Comparison of ENCODE assay signal across 8 cellular contexts in genomic region chr9:34638138-34638445, GRCh38. TPM values are rescaled to one million over a fixed set of nuclear protein-coding genes. Genes with fewer than 3 reads are reported as not detected.
DNase-seq lines count a peak whose midpoint lies in the region; ATAC-seq, FAIRE-seq and TF ChIP-seq lines count a peak whose summit lies in the region.

No MANE protein-coding gene starts in this region.

- dilution Hi-C loops in IMR-90 (cut with HindIII; ENCODE audit: low sequenced_read_pairs, unreplicated experiment) = no loop called here

- no peak for TF ChIP-seq EP300 in A549 (IDR thresholded peaks at IDR 0.05)

- H3K14ac ChIP-seq in IMR-90 (replicated peaks; ENCODE audit: low read depth, low read length) = peak overlapping the region; percentile 91

- peaks cover 13 to 36% of the 10 kb centered on the region in 2 experiments for H3K79me1 ChIP-seq in IMR-90 (ENCODE audit: low read depth in 1 of 2, low read length in 2 of 2)

- no peaks in the 10 kb centered on the region for H3K9me3 Mint-ChIP-seq in chondrocyte (ENCODE audit: low read depth)

- intact Hi-C loops in IMR-90 (cut with micrococcal nuclease) = no loop called here

- H2BK15ac ChIP-seq in IMR-90 (ENCODE audit: low read depth, low read length) = no peak overlapping the region

- POLR2A ChIA-PET in A549 (lab: Yijun Ruan, JAX) = interaction anchor here (0.9 to 2.3 kb wide), 6 partner anchors 9 to 441 kb away, joined by 3 to 17 read pairs (median 6); partner anchors contain the start of genes DCTN3, FANCG, GALT and IL11RA
- POLR2A ChIA-PET in IMR-90 (lab: Charles Lee; ENCODE audit: unreplicated experiment) = interaction anchor here (2.0 kb wide), 1 partner anchor 9 kb away, joined by 10 read pairs; the partner anchor contains the start of gene GALT

- 0 out of 6 replicates have a peak, but pooled peaks of 1 of the 2 experiments have one; percentile 1 for ATAC-seq in A549
- ATAC-seq in IMR-90 (ENCODE audit: low read depth) = no peak
- ATAC-seq in HG02610 (IDR thresholded peaks at IDR 0.05; ENCODE audit: unreplicated experiment) = no peak
- no peak for ATAC-seq in GM21529 (IDR thresholded peaks at IDR 0.05; ENCODE audit: unreplicated experiment)

- H2BK120ac ChIP-seq in IMR-90 (ENCODE audit: low read depth, low read length) = peak overlapping the region; percentile 81

- H3K4me3 ChIP-seq in A549 = peak overlapping the region; percentile 73
- H3K4me3 ChIP-seq in IMR-90 (ENCODE audit: insufficient read depth, low read depth, low read length) = peak overlapping the region; percentile 84
- peak overlapping the region; percentile 76 to 80 for H3K4me3 ChIP-seq in muscle layer of colon (ENCODE audit: low read depth in 1 of 2, low read length in 2 of 2)

- H2BK5ac ChIP-seq in IMR-90 (ENCODE audit: low read depth, low read length, poor library complexity, severe bottlenecking) = peak overlapping the region; percentile 71

- no peaks in the 10 kb centered on the region for H3K27me3 ChIP-seq in IMR-90 (ENCODE audit: control insufficient read depth, insufficient read depth, low read length)
- no peaks in the 10 kb centered on the region for H3K27me3 ChIP-seq in muscle layer of colon (ENCODE audit: control insufficient read depth in 1 of 2, insufficient read depth in 2 of 2, low read length in 2 of 2)

- H3K36me3 ChIP-seq in IMR-90 (ENCODE audit: control insufficient read depth, insufficient read depth, low read length) (peaks cover 6% of the 10 kb centered on the region), muscle layer of colon (ENCODE audit: insufficient read depth, low read length) (peaks cover 6% of the 10 kb centered on the region)

- H4K20me1 ChIP-seq in IMR-90 (ENCODE audit: insufficient read depth, low read length) = peaks cover 9% of the 10 kb centered on the region; the same call in 1 of the 2 replicates

- H3K56ac ChIP-seq in IMR-90 (ENCODE audit: extremely low read depth, insufficient read depth, low read length) = 0 out of 2 replicates have a peak overlapping the region, but pooled peaks have one; percentile 27

- peak overlapping the region; percentile 96 for H2AK5ac ChIP-seq in IMR-90 (ENCODE audit: low read depth, low read length)

- in situ Hi-C loops in IMR-90 (cut with MboI; ENCODE audit: low sequenced_read_pairs) = no loop called here

- H4K91ac ChIP-seq in IMR-90 (ENCODE audit: insufficient read depth, low read depth, low read length) = peak overlapping the region; percentile 85

- H3K4me1 Mint-ChIP-seq in chondrocyte (ENCODE audit: low read depth) = peaks cover 36% of the 10 kb centered on the region

- peak overlapping the region; percentile 80 for H3K27ac Mint-ChIP-seq in chondrocyte (ENCODE audit: unreplicated experiment)

- H3K9me1 ChIP-seq in IMR-90 (ENCODE audit: insufficient read depth, low read length) = peaks cover 13% of the 10 kb centered on the region; the same call in 1 of the 2 replicates

- DNase-seq in A549 (ENCODE audit: low read depth in 1 of 2, low spot score in 1 of 2) (no peak), IMR-90 (no peak), chondrocyte (ENCODE audit: low spot score) (no peak), NCI-H146 (lab: John Stamatoyannopoulos, UW) (no peak)
- no peak for DNase-seq in stimulated activated CD4-positive, alpha-beta T cell treated with anti-CD3 and anti-CD28 coated beads, Interleukin-1b, Interleukin-23, amount 100 ng/mL, for 48 hours

- TF ChIP-seq RAD21 in A549 (conservative IDR thresholded peaks at IDR 0.05 in 1 of 2, IDR thresholded peaks at IDR 0.05 in 1 of 2) = no peak
- no peak for TF ChIP-seq RAD21 in IMR-90 (IDR thresholded peaks at IDR 0.05; ENCODE audit: low read length)

- BruUV-seq in IMR-90 (replicated peaks; lab: Mats Ljungman, UMichigan) = no TSS peak

- H3K4me1 ChIP-seq in A549 (peaks cover 26% of the 10 kb centered on the region; the same call in 2 of the 3 replicates), IMR-90 (ENCODE audit: control insufficient read depth, insufficient read depth, low read length) (peaks cover 4% of the 10 kb centered on the region), muscle layer of colon (ENCODE audit: insufficient read depth, low read length) (peaks cover 31% of the 10 kb centered on the region)

- H3K4me2 ChIP-seq in A549 (peak overlapping the region; percentile 93), IMR-90 (ENCODE audit: low read depth, low read length) (peak overlapping the region; percentile 87)

- H3K9me3 ChIP-seq in A549 (no peaks in the 10 kb centered on the region), IMR-90 (ENCODE audit: control insufficient read depth, insufficient read depth, low read length) (no peaks in the 10 kb centered on the region), muscle layer of colon (ENCODE audit: low read length) (no peaks in the 10 kb centered on the region)

- peak overlapping the region; percentile 70 for H3K9ac ChIP-seq in IMR-90 (ENCODE audit: low read depth, low read length)
- peak overlapping the region; percentile 88 for H3K9ac ChIP-seq in muscle layer of colon (ENCODE audit: low read length)

- peak overlapping the region; percentile 97 for H2AFZ ChIP-seq in IMR-90 (replicated peaks; ENCODE audit: low read length, poor library complexity)

- CTCF ChIA-PET in A549 (lab: Yijun Ruan, JAX) (interaction anchor here (1.2 to 22.6 kb wide), 8 partner anchors 9 to 138 kb away, joined by 3 to 429 read pairs (median 56); partner anchors contain the start of genes ARID3C, CCL27, DCTN3 and GALT), IMR-90 (lab: Yijun Ruan, JAX) (interaction anchor here (0.6 kb wide), 1 partner anchor 9 kb away, joined by 3 read pairs; the partner anchor contains the start of gene GALT)

- peak overlapping the region; percentile 96 to 99 for H4K8ac ChIP-seq in IMR-90 (ENCODE audit: low read depth in 2 of 2, low read length in 2 of 2)

- no peak for TF ChIP-seq CTCF in A549 (IDR thresholded peaks at IDR 0.05)
- no peak for TF ChIP-seq CTCF in IMR-90 (conservative IDR thresholded peaks at IDR 0.05; ENCODE audit: low read depth, low read length)
- no peak for TF ChIP-seq CTCF in chondrocyte (IDR thresholded peaks at IDR 0.05)

- H2AK9ac ChIP-seq in IMR-90 (replicated peaks; ENCODE audit: low read depth, low read length, poor library complexity) = peak overlapping the region; percentile 63

- no peak overlapping the region; the same call in 1 of the 2 replicates for H2BK20ac ChIP-seq in IMR-90 (ENCODE audit: low read depth, low read length)

- H3K4ac ChIP-seq in IMR-90 (ENCODE audit: low read depth, low read length) = peak overlapping the region; percentile 90

- H3K27me3 Mint-ChIP-seq in chondrocyte (ENCODE audit: low read depth) = no peaks in the 10 kb centered on the region

- peaks cover 2% of the 10 kb centered on the region for H3K36me3 Mint-ChIP-seq in chondrocyte (ENCODE audit: low read depth)

- H3K27ac ChIP-seq in A549 = peak overlapping the region; percentile 88 to 95
- H3K27ac ChIP-seq in IMR-90 (ENCODE audit: insufficient read depth, low read length) = peak overlapping the region; percentile 81
- peak overlapping the region; percentile 93 for H3K27ac ChIP-seq in muscle layer of colon (ENCODE audit: low read depth, low read length)

- peak overlapping the region; percentile 93 for H4K5ac ChIP-seq in IMR-90 (ENCODE audit: low read depth, low read length)

- H3K18ac ChIP-seq in IMR-90 (ENCODE audit: low read depth, low read length) = no peak overlapping the region; the same call in 1 of the 2 replicates

- peak overlapping the region; percentile 88 for H3K4me3 Mint-ChIP-seq in chondrocyte (ENCODE audit: unreplicated experiment)

- no peak for FAIRE-seq in A549 (lab: Jason Lieb, UNC)

- TF ChIP-seq POLR2A in A549 (IDR thresholded peaks at IDR 0.05; ENCODE audit: low read length) (no peak), IMR-90 (IDR thresholded peaks at IDR 0.05; ENCODE audit: low read depth, low read length) (no peak)

- H3K23ac ChIP-seq in IMR-90 (ENCODE audit: low read depth, low read length) = peak overlapping the region; percentile 30

- WGBS in A549 (ENCODE audit: missing lambda C conversion rate) = 35% methylated on average over 7 of the region's 7 CpGs
- WGBS in IMR-90 (ENCODE audit: extremely low coverage in 2 of 2, insufficient read length in 1 of 2), 2 experiments = 4% methylated on average over 4 of the region's 7 CpGs; no CpG with 5 or more reads in 1 of the 2 experiments

RNA-seq across cellular contexts. Expression of gene SIGMAR1, which starts 0.5 kb away (rescaled TPM):
- polyA plus RNA-seq in A549 (2011; rRNA removed) (64.6 and 95.4 TPM in 2 replicates), A549 (2017; fragmentation: RNase III; extraction: RNeasy Plus Mini Kit Qiagen cat#74134 plus additional on column Dnase treatment) (141 to 150 TPM (median 147 TPM) in 3 replicates), IMR-90 (2012; rRNA removed) (88.9 and 93.1 TPM in 2 replicates)
- 151 and 198 TPM in 2 replicates for polyA plus RNA-seq in A549 (2012; cell fraction: cytosol; rRNA removed)
- polyA plus RNA-seq in A549 (2012; cell fraction: nucleus; rRNA removed) = 81.6 and 107 TPM in 2 replicates
- polyA minus RNA-seq in A549 (2011; rRNA and poly(A)+ RNA removed) = 51.5 and 62.9 TPM in 2 replicates
- total RNA-seq in IMR-90 (2012; rRNA removed) (38.6 and 44.6 TPM in 2 replicates), chondrocyte (71.6 to 84.9 TPM (median 76.7 TPM) in 3 replicates)
- 77.6 and 124 TPM in 2 replicates for polyA plus RNA-seq in IMR-90 (2012; cell fraction: cytosol; rRNA removed)
- polyA plus RNA-seq in IMR-90 (2012; cell fraction: nucleus; rRNA removed; ENCODE audit: low replicate concordance) = 17.7 and 38.8 TPM in 2 replicates

RNA-seq across cellular contexts. Expression of gene GALT, which starts 8.4 kb away (rescaled TPM):
- 19.0 and 24.4 TPM in 2 replicates for polyA plus RNA-seq in A549 (2011; rRNA removed)
- polyA plus RNA-seq in A549 (2012; cell fraction: cytosol; rRNA removed) = 26.1 and 28.5 TPM in 2 replicates
- polyA plus RNA-seq in A549 (2012; cell fraction: nucleus; rRNA removed) = 121 and 128 TPM in 2 replicates
- polyA plus RNA-seq in A549 (2017; fragmentation: RNase III; extraction: RNeasy Plus Mini Kit Qiagen cat#74134 plus additional on column Dnase treatment) = 24.7 to 31.9 TPM (median 28.4 TPM) in 3 replicates
- polyA minus RNA-seq in A549 (2011; rRNA and poly(A)+ RNA removed) = 23.5 and 24.0 TPM in 2 replicates
- total RNA-seq in IMR-90 (2012; rRNA removed) = 12.5 and 15.8 TPM in 2 replicates
- polyA plus RNA-seq in IMR-90 (2012; rRNA removed) = 34.6 and 36.6 TPM in 2 replicates
- polyA plus RNA-seq in IMR-90 (2012; cell fraction: cytosol; rRNA removed) = 17.9 and 19.0 TPM in 2 replicates
- polyA plus RNA-seq in IMR-90 (2012; cell fraction: nucleus; rRNA removed; ENCODE audit: low replicate concordance) = 231 and 346 TPM in 2 replicates
- 35.5 to 51.8 TPM (median 38.2 TPM) in 3 replicates for total RNA-seq in chondrocyte

RNA-seq across cellular contexts. Expression of gene ARID3C, which starts 9.2 kb away (rescaled TPM):
- polyA plus RNA-seq in A549 (2011; rRNA removed) (0.12 TPM in 1 of 2 replicates, not detected in the other), A549 (2017; fragmentation: RNase III; extraction: RNeasy Plus Mini Kit Qiagen cat#74134 plus additional on column Dnase treatment) (0.08 to 0.10 TPM (median 0.09 TPM) in 3 replicates), IMR-90 (2012; rRNA removed) (0.07 TPM in 1 of 2 replicates, not detected in the other)
- 0.04 and 0.10 TPM in 2 replicates for polyA plus RNA-seq in A549 (2012; cell fraction: cytosol; rRNA removed)
- 0.09 and 0.14 TPM in 2 replicates for polyA plus RNA-seq in A549 (2012; cell fraction: nucleus; rRNA removed)
- not detected in 2 replicates for polyA minus RNA-seq in A549 (2011; rRNA and poly(A)+ RNA removed)
- total RNA-seq in IMR-90 (2012; rRNA removed) (not detected in 2 replicates), chondrocyte (0.20 TPM in 1 of 3 replicates, not detected in the others)
- 0.02 TPM in 1 of 2 replicates, not detected in the other for polyA plus RNA-seq in IMR-90 (2012; cell fraction: cytosol; rRNA removed)
- 0.05 and 0.07 TPM in 2 replicates for polyA plus RNA-seq in IMR-90 (2012; cell fraction: nucleus; rRNA removed; ENCODE audit: low replicate concordance)

RNA-seq across cellular contexts. Expression of gene IL11RA, which starts 13.9 kb away (rescaled TPM):
- polyA plus RNA-seq in A549 (2011; rRNA removed) = 5.6 and 8.1 TPM in 2 replicates
- polyA plus RNA-seq in A549 (2012; cell fraction: cytosol; rRNA removed) = 5.7 and 6.8 TPM in 2 replicates
- polyA plus RNA-seq in A549 (2012; cell fraction: nucleus; rRNA removed) = 54.1 and 57.5 TPM in 2 replicates
- 5.1 to 7.8 TPM (median 6.8 TPM) in 3 replicates for polyA plus RNA-seq in A549 (2017; fragmentation: RNase III; extraction: RNeasy Plus Mini Kit Qiagen cat#74134 plus additional on column Dnase treatment)
- polyA minus RNA-seq in A549 (2011; rRNA and poly(A)+ RNA removed) = 9.2 and 11.0 TPM in 2 replicates
- total RNA-seq in IMR-90 (2012; rRNA removed) = 6.9 and 8.2 TPM in 2 replicates
- polyA plus RNA-seq in IMR-90 (2012; rRNA removed) = 15.9 and 19.2 TPM in 2 replicates
- 15.4 and 16.4 TPM in 2 replicates for polyA plus RNA-seq in IMR-90 (2012; cell fraction: cytosol; rRNA removed)
- 81.4 and 161 TPM in 2 replicates for polyA plus RNA-seq in IMR-90 (2012; cell fraction: nucleus; rRNA removed; ENCODE audit: low replicate concordance)
- total RNA-seq in chondrocyte = 32.0 to 33.7 TPM (median 32.9 TPM) in 3 replicates

RNA-seq across cellular contexts. Expression of gene DCTN3, which starts 17.8 kb away (rescaled TPM):
- 64.8 and 74.3 TPM in 2 replicates for polyA plus RNA-seq in A549 (2011; rRNA removed)
- 156 and 165 TPM in 2 replicates for polyA plus RNA-seq in A549 (2012; cell fraction: cytosol; rRNA removed)
- 97.1 and 103 TPM in 2 replicates for polyA plus RNA-seq in A549 (2012; cell fraction: nucleus; rRNA removed)
- polyA plus RNA-seq in A549 (2017; fragmentation: RNase III; extraction: RNeasy Plus Mini Kit Qiagen cat#74134 plus additional on column Dnase treatment) = 92.9 to 97.4 TPM (median 96.3 TPM) in 3 replicates
- polyA minus RNA-seq in A549 (2011; rRNA and poly(A)+ RNA removed) = 50.5 and 54.1 TPM in 2 replicates
- total RNA-seq in IMR-90 (2012; rRNA removed) = 104 and 122 TPM in 2 replicates
- polyA plus RNA-seq in IMR-90 (2012; rRNA removed) = 183 and 186 TPM in 2 replicates
- 177 and 196 TPM in 2 replicates for polyA plus RNA-seq in IMR-90 (2012; cell fraction: cytosol; rRNA removed)
- polyA plus RNA-seq in IMR-90 (2012; cell fraction: nucleus; rRNA removed; ENCODE audit: low replicate concordance) = 103 and 138 TPM in 2 replicates
- 79.5 to 105 TPM (median 79.5 TPM) in 3 replicates for total RNA-seq in chondrocyte
